Comparison of ENCODE assay signal across 7 cellular contexts in genomic region chr5:1636208-1636770, GRCh38.
DNase-seq lines count a peak whose midpoint lies in the region; FAIRE-seq and TF ChIP-seq lines count a peak whose summit lies in the region.
"Not testable (repeated sequence)": the region's sequence is repeated elsewhere in the genome, so short reads cannot be mapped to it uniquely, and the experiment has no call there.

No MANE protein-coding gene starts in this region.

- TF ChIP-seq CTCF in astrocyte (IDR thresholded peaks at IDR 0.05; ENCODE audit: insufficient read depth, low read depth, low read length); sigmoid colon (IDR thresholded peaks at IDR 0.05); type B pancreatic cell (conservative IDR thresholded peaks at IDR 0.05): not testable (repeated sequence)

- H3K9me3 Mint-ChIP-seq in activated T-helper 1 cell treated with anti-CD3 and anti-CD28 coated beads, Interleukin-12 subunit alpha, Interleukin-12 subunit beta, Interleukin-2, Interleukin-4 antibody, amounts not matched to agents 30 ng/mL and 10 ng/mL and 1 ng/mL, durations not matched to agents 14 hours and 24 hours and 36 hours; astrocyte (ENCODE audit: unreplicated experiment); type B pancreatic cell: not testable (repeated sequence)

- H3K4me2 ChIP-seq in astrocyte (ENCODE audit: low read length): not testable (repeated sequence)

- H3K79me2 ChIP-seq in astrocyte (ENCODE audit: insufficient read depth, low read length): not testable (repeated sequence)

- H2AFZ ChIP-seq in astrocyte (ENCODE audit: low read depth, low read length): not testable (repeated sequence)

- H3K9ac ChIP-seq in astrocyte (ENCODE audit: low read length): not testable (repeated sequence)

- H3K4me1 Mint-ChIP-seq in activated T-helper 1 cell treated with anti-CD3 and anti-CD28 coated beads, Interleukin-12 subunit alpha, Interleukin-12 subunit beta, Interleukin-2, Interleukin-4 antibody, amounts not matched to agents 30 ng/mL and 10 ng/mL and 1 ng/mL, durations not matched to agents 14 hours and 24 hours and 36 hours (ENCODE audit: low read depth): peaks cover 20% of the 10 kb centered on the region
- H3K4me1 Mint-ChIP-seq in astrocyte (ENCODE audit: low read depth, unreplicated experiment): peaks cover 11% of the 10 kb centered on the region
- H3K4me1 Mint-ChIP-seq in type B pancreatic cell (ENCODE audit: unreplicated experiment): peaks cover 14% of the 10 kb centered on the region

- not testable (repeated sequence) for H3K27ac ChIP-seq in astrocyte (ENCODE audit: low read depth, low read length); sigmoid colon

- not testable (repeated sequence) for H3K27me3 ChIP-seq in H7 (ENCODE audit: control insufficient read depth, insufficient read depth, low read length); sigmoid colon
- H3K27me3 ChIP-seq in astrocyte (ENCODE audit: insufficient read depth, low read length): peaks cover 16% of the 10 kb centered on the region

- H3K4me3 Mint-ChIP-seq in activated T-helper 1 cell treated with anti-CD3 and anti-CD28 coated beads, Interleukin-12 subunit alpha, Interleukin-12 subunit beta, Interleukin-2, Interleukin-4 antibody, amounts not matched to agents 30 ng/mL and 10 ng/mL and 1 ng/mL, durations not matched to agents 14 hours and 24 hours and 36 hours; astrocyte (ENCODE audit: unreplicated experiment): not testable (repeated sequence)
- peak overlapping the region; percentile 51 for H3K4me3 Mint-ChIP-seq in type B pancreatic cell

- not testable (repeated sequence) for H3K36me3 ChIP-seq in H7 (replicated peaks; ENCODE audit: control insufficient read depth, insufficient read depth, low read length); astrocyte (ENCODE audit: insufficient read depth, low read length); sigmoid colon

- WGBS in sigmoid colon, 2 donors: 81 to 85% methylated on average over 21 of the region's 21 CpGs

- TF ChIP-seq POLR2A in sigmoid colon (IDR thresholded peaks at IDR 0.05): not testable (repeated sequence)

- DNase-seq in H7 (peak; percentile 18), mesenteric fat pad (ENCODE audit: low spot score) (peak; percentile 79), sigmoid colon (peak; percentile 58), type B pancreatic cell (ENCODE audit: extremely low spot score, unreplicated experiment) (peak; percentile 62)
- peak; percentile 25 for DNase-seq in activated CD4-positive, CD25-positive, alpha-beta regulatory T cell treated with anti-CD3 and anti-CD28 coated beads, Interleukin-2, amount 50 U/mL, for 72 hours
- not testable (repeated sequence) for DNase-seq in activated T-helper 1 cell treated with anti-CD3 and anti-CD28 coated beads, Interleukin-12 subunit alpha, Interleukin-12 subunit beta, Interleukin-2, Interleukin-4 antibody, amounts not matched to agents 30 ng/mL and 10 ng/mL and 1 ng/mL, durations not matched to agents 14 hours and 24 hours and 36 hours (ENCODE audit: low spot score); astrocyte (ENCODE audit: low read depth)

- not testable (repeated sequence) for H3K9me3 ChIP-seq in astrocyte (ENCODE audit: insufficient read depth, low read depth, low read length); sigmoid colon

- intact Hi-C loops in activated T-helper 1 cell treated with anti-CD3 and anti-CD28 coated beads, Interleukin-12 subunit alpha, Interleukin-12 subunit beta, Interleukin-2, Interleukin-4 antibody, amounts not matched to agents 30 ng/mL and 10 ng/mL and 1 ng/mL, durations not matched to agents 14 hours and 24 hours and 36 hours (cut with micrococcal nuclease): loop anchor here (10.0 kb wide), 1 partner anchor 159 kb away; the partner anchor contains the start of gene MRPL36
- intact Hi-C loops in sigmoid colon (cut with DNase I): not testable (repeated sequence)

- H4K20me1 ChIP-seq in astrocyte (ENCODE audit: insufficient read depth, low read length): not testable (repeated sequence)

- H3K27me3 Mint-ChIP-seq in activated T-helper 1 cell treated with anti-CD3 and anti-CD28 coated beads, Interleukin-12 subunit alpha, Interleukin-12 subunit beta, Interleukin-2, Interleukin-4 antibody, amounts not matched to agents 30 ng/mL and 10 ng/mL and 1 ng/mL, durations not matched to agents 14 hours and 24 hours and 36 hours (ENCODE audit: insufficient read depth); type B pancreatic cell: not testable (repeated sequence)
- H3K27me3 Mint-ChIP-seq in astrocyte (ENCODE audit: low read depth, unreplicated experiment): peaks cover 20% of the 10 kb centered on the region

- H3K4me3 ChIP-seq in H7 (ENCODE audit: insufficient read depth, low read depth, low read length); astrocyte (ENCODE audit: insufficient read depth, low read depth, low read length); sigmoid colon: not testable (repeated sequence)

- peak overlapping the region; percentile 86 for H3K27ac Mint-ChIP-seq in activated T-helper 1 cell treated with anti-CD3 and anti-CD28 coated beads, Interleukin-12 subunit alpha, Interleukin-12 subunit beta, Interleukin-2, Interleukin-4 antibody, amounts not matched to agents 30 ng/mL and 10 ng/mL and 1 ng/mL, durations not matched to agents 14 hours and 24 hours and 36 hours
- H3K27ac Mint-ChIP-seq in astrocyte (ENCODE audit: unreplicated experiment): peak overlapping the region; percentile 22
- H3K27ac Mint-ChIP-seq in type B pancreatic cell: not testable (repeated sequence)

- TF ChIP-seq EP300 in sigmoid colon (IDR thresholded peaks at IDR 0.05): not testable (repeated sequence)

- peaks cover 11% of the 10 kb centered on the region for H3K4me1 ChIP-seq in astrocyte (ENCODE audit: insufficient read depth, low read length)
- not testable (repeated sequence) for H3K4me1 ChIP-seq in sigmoid colon

- H3K36me3 Mint-ChIP-seq in activated T-helper 1 cell treated with anti-CD3 and anti-CD28 coated beads, Interleukin-12 subunit alpha, Interleukin-12 subunit beta, Interleukin-2, Interleukin-4 antibody, amounts not matched to agents 30 ng/mL and 10 ng/mL and 1 ng/mL, durations not matched to agents 14 hours and 24 hours and 36 hours (ENCODE audit: low read depth); astrocyte (ENCODE audit: low read depth, unreplicated experiment); type B pancreatic cell: not testable (repeated sequence)

- FAIRE-seq in astrocyte (lab: Jason Lieb, UNC): not testable (repeated sequence)
